ENCODE assay signal across 26 cellular contexts in the genomic region with DNA sequence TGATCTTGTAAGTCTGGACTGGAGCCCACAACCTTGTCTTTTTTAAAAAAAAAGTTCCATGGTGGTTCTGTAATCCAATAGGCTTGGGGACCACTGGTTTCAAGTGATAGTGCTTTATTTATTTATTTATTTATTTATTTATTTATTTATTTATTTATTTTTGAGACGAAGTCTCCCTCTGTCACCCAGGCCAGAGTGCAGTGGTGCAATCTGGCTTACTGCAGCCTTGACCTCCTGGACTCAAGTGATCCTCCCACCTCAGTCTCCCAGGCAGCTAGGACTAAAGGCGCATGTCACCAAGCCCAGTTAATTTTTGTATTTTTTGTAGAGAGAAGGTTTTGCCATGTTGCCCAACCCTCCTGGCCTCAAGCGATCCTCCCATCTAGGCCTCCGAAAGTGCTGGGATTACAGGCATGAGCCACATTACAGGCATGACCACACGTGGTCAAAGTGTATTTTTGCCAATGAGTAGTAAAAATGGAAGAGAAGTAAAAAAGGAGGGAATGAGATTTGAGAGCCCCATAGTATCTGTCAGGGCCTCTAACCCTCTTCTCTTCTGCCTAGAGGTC. TPM values are rescaled to one million over a fixed set of nuclear protein-coding genes. Genes with fewer than 3 reads are reported as not detected.
DNase-seq lines count a peak whose midpoint lies in the region; ATAC-seq, FAIRE-seq and TF ChIP-seq lines count a peak whose summit lies in the region.
"Had no signal": no experiment of that assay in that cellular context is flagged by ENCODE, and none has a peak within 500 bp of the region (broad histone marks: within the 10 kb centered on the region; RNA-seq: fewer than 3 reads in every experiment).

No MANE protein-coding gene starts in this region.

- TF ChIP-seq POLR2A in HepG2 (IDR thresholded peaks at IDR 0.05; ENCODE audit: insufficient read depth in 1 of 2, low read depth in 2 of 2, low read length in 2 of 2): no peak
- TF ChIP-seq POLR2A in right lobe of liver (IDR thresholded peaks at IDR 0.05): no peak
- no peak for TF ChIP-seq POLR2A in HCT116 (IDR thresholded peaks at IDR 0.05; ENCODE audit: borderline replicate concordance, extremely low read depth, insufficient read depth, insufficient read length)

- peaks cover 23% of the 10 kb centered on the region for H3K27me3 Mint-ChIP-seq in T-helper 17 cell

- H3K36me3 Mint-ChIP-seq in T-helper 17 cell (ENCODE audit: low read depth): no peaks in the 10 kb centered on the region
- H3K36me3 Mint-ChIP-seq: CD14-positive monocyte had no signal

- H2AFZ ChIP-seq in HepG2 (ENCODE audit: low read length) (no peak overlapping the region), HCT116 (ENCODE audit: low read depth, low read length, poor library complexity, severe bottlenecking) (no peak overlapping the region), osteoblast (ENCODE audit: low read length) (no peak overlapping the region)
- H2AFZ ChIP-seq: GM23248 had no signal

- H3K4me1 Mint-ChIP-seq in T-helper 17 cell: peaks cover 2% of the 10 kb centered on the region

- CTCF ChIA-PET in HepG2 (lab: Yijun Ruan, JAX; ENCODE audit: low intra/inter-chr PET ratio, low total read pairs): no interaction called here
- CTCF ChIA-PET in HCT116 (lab: Charles Lee): no interaction called here

- TF ChIP-seq EP300 in HepG2 (IDR thresholded peaks at IDR 0.05; ENCODE audit: low read depth in 2 of 2, low read length in 2 of 2): no peak
- no peak for TF ChIP-seq EP300 in HepG2 (CRISPR knock-in tag; IDR thresholded peaks at IDR 0.05; ENCODE audit: borderline replicate concordance)

- RAD21 ChIA-PET in HCT116 (lab: Charles Lee; ENCODE audit: low non-redundant PET in 1 of 2, low total read pairs in 2 of 2, uncharacterized antibody in 2 of 2, unreplicated experiment in 2 of 2): no interaction called here

- BruUV-seq in HepG2 (replicated peaks; lab: Mats Ljungman, UMichigan) (no TSS peak), HCT116 (replicated peaks; lab: Mats Ljungman, UMichigan) (no TSS peak)

- no peak overlapping the region for H3K4me3 Mint-ChIP-seq in T-helper 17 cell
- H3K4me3 Mint-ChIP-seq: CD4-positive, alpha-beta T cell; HFFc6 had no signal

- ATAC-seq in HepG2: peak; percentile 37
- no peak for ATAC-seq in right lobe of liver
- ATAC-seq in HCT116: no peak
- no peak for ATAC-seq in T-helper 17 cell
- ATAC-seq in GM18907 (IDR thresholded peaks at IDR 0.05; ENCODE audit: unreplicated experiment): no peak

- TF ChIP-seq RAD21 in HepG2 (CRISPR knock-in tag; IDR thresholded peaks at IDR 0.05) (no peak), HCT116 (IDR thresholded peaks at IDR 0.05; ENCODE audit: low read depth) (no peak)

- H3K4me1 ChIP-seq in HepG2 (ENCODE audit: insufficient read depth, low read length) (peaks cover 22% of the 10 kb centered on the region), right lobe of liver (no peaks in the 10 kb centered on the region), HCT116 (ENCODE audit: control insufficient read depth in 1 of 2, insufficient read depth in 2 of 2, low read length in 2 of 2) (peaks cover 57 to 88% of the 10 kb centered on the region in 2 experiments), adipocyte (ENCODE audit: control insufficient read depth, insufficient read depth, low read length) (peaks cover 73% of the 10 kb centered on the region), osteoblast (ENCODE audit: insufficient read depth, low read length) (peaks cover 44% of the 10 kb centered on the region)
- H3K4me1 ChIP-seq: BE2C; BLaER1 treated with 17β-estradiol and CSF1 and Interleukin-3, amounts not matched to agents 10 nM and 100 nM had no signal

- H3K36me3 ChIP-seq in HepG2 (replicated peaks in 1 of 2; ENCODE audit: control insufficient read depth in 1 of 2, insufficient read depth in 2 of 2, low read length in 2 of 2) (no peaks in the 10 kb centered on the region), right lobe of liver (no peaks in the 10 kb centered on the region), HCT116 (ENCODE audit: control insufficient read depth in 1 of 2, insufficient read depth in 2 of 2, low read length in 2 of 2) (no peaks in the 10 kb centered on the region), adipocyte (ENCODE audit: control insufficient read depth, insufficient read depth, low read length, severe bottlenecking) (no peaks in the 10 kb centered on the region), osteoblast (ENCODE audit: insufficient read depth, low read length) (no peaks in the 10 kb centered on the region)
- H3K36me3 ChIP-seq: BE2C; BLaER1 treated with 17β-estradiol and CSF1 and Interleukin-3, amounts not matched to agents 10 nM and 100 nM had no signal

- DNase-seq in HepG2 (ENCODE audit: low spot score): peak; percentile 43
- no peak for DNase-seq in right lobe of liver
- no peak for DNase-seq in HCT116 (ENCODE audit: low read depth, low spot score)
- DNase-seq in adipocyte (ENCODE audit: low read depth): no peak
- no peak for DNase-seq in osteoblast (ENCODE audit: insufficient read length, low spot score, missing footprints)
- DNase-seq in T-helper 17 cell: no peak
- no peak for DNase-seq in T-helper 2 cell
- DNase-seq: ACHN; AML-193; Calu3; CD4-positive, alpha-beta T cell; COR-L47; DMS53; DMS79 treated with DMSO at 0.1 percent for 48 hours; GF-D8; GM23248; H7; HCEC 1CT; HFFc6 had no signal

- H4K20me1 ChIP-seq in HepG2 (ENCODE audit: insufficient read depth, low read length) (no peaks in the 10 kb centered on the region), HCT116 (ENCODE audit: insufficient read depth) (no peaks in the 10 kb centered on the region), osteoblast (ENCODE audit: insufficient read depth, low read length) (no peaks in the 10 kb centered on the region)
- H4K20me1 ChIP-seq: BLaER1 treated with 17β-estradiol and CSF1 and Interleukin-3, amounts not matched to agents 10 nM and 100 nM had no signal

- FAIRE-seq in HepG2 (lab: Jason Lieb, UNC): peak; percentile 58
- FAIRE-seq: GM12891, GM18507, H1 had no signal

- POLR2A ChIA-PET in HepG2 (lab: Yijun Ruan, JAX) (interaction anchor here (1.3 kb wide), 1 partner anchor 51 kb away, joined by 3 read pairs; no protein-coding TSS in a partner anchor), HCT116 (lab: Charles Lee) (interaction anchor here (0.7 to 2.5 kb wide), 4 partner anchors 11 to 214 kb away, joined by 3 to 10 read pairs (median 6); a partner anchor contains a TSS)

- H3K4me2 ChIP-seq in HepG2 (ENCODE audit: low read depth, low read length): peak overlapping the region; percentile 14; the same call in 1 of the 2 replicates
- H3K4me2 ChIP-seq in HCT116 (ENCODE audit: low read length): peak overlapping the region; percentile 68; the same call in 1 of the 2 replicates
- H3K4me2 ChIP-seq in osteoblast (ENCODE audit: insufficient read depth, low read length): no peak overlapping the region
- H3K4me2 ChIP-seq: BLaER1 treated with 17β-estradiol and CSF1 and Interleukin-3, amounts not matched to agents 10 nM and 100 nM had no signal

- H3K27ac Mint-ChIP-seq in T-helper 17 cell: no peak overlapping the region
- H3K27ac Mint-ChIP-seq: CD14-positive monocyte; CD4-positive, alpha-beta T cell; HFFc6 had no signal

- H3K9ac ChIP-seq in HepG2 (ENCODE audit: insufficient read depth, low read depth, low read length): no peak overlapping the region
- peak overlapping the region; percentile 58; the same call in 1 of the 2 replicates for H3K9ac ChIP-seq in HCT116 (ENCODE audit: low read length)
- peak overlapping the region; percentile 13 for H3K9ac ChIP-seq in adipocyte (ENCODE audit: low read length)
- H3K9ac ChIP-seq: BLaER1 treated with 17β-estradiol and CSF1 and Interleukin-3, amounts not matched to agents 10 nM and 100 nM; GM23248 had no signal

- no peaks in the 10 kb centered on the region for H3K9me3 ChIP-seq in HepG2 (ENCODE audit: low read length)
- no peaks in the 10 kb centered on the region for H3K9me3 ChIP-seq in right lobe of liver
- no peaks in the 10 kb centered on the region for H3K9me3 ChIP-seq in HCT116 (ENCODE audit: control insufficient read depth in 1 of 2, insufficient read depth in 1 of 2, low read depth in 1 of 2, low read length in 2 of 2)
- H3K9me3 ChIP-seq in adipocyte (ENCODE audit: control insufficient read depth, low read length): no peaks in the 10 kb centered on the region
- no peaks in the 10 kb centered on the region for H3K9me3 ChIP-seq in osteoblast (ENCODE audit: low read depth, low read length)
- H3K9me3 ChIP-seq in T-helper 17 cell (ENCODE audit: control insufficient read depth, low read length, poor library complexity, severe bottlenecking): no peaks in the 10 kb centered on the region
- H3K9me3 ChIP-seq: BE2C; BLaER1 treated with 17β-estradiol and CSF1 and Interleukin-3, amounts not matched to agents 10 nM and 100 nM had no signal

- H3K4me3 ChIP-seq in HepG2 (replicated peaks in 1 of 3; ENCODE audit: insufficient read depth in 1 of 3, low read depth in 2 of 3, low read length in 3 of 3): no peak overlapping the region
- no peak overlapping the region for H3K4me3 ChIP-seq in right lobe of liver
- no peak overlapping the region for H3K4me3 ChIP-seq in HCT116 (replicated peaks in 1 of 2; ENCODE audit: low read depth in 1 of 2, low read length in 2 of 2)
- H3K4me3 ChIP-seq in adipocyte (ENCODE audit: low read length): no peak overlapping the region
- H3K4me3 ChIP-seq in osteoblast (ENCODE audit: insufficient read depth, low read length): no peak overlapping the region
- H3K4me3 ChIP-seq: BLaER1 treated with 17β-estradiol and CSF1 and Interleukin-3, amounts not matched to agents 10 nM and 100 nM; GM23248 had no signal

- no peaks in the 10 kb centered on the region for H3K9me2 ChIP-seq in HCT116 (ENCODE audit: insufficient read depth)

- TF ChIP-seq CTCF in HepG2 (CRISPR knock-in tag; IDR thresholded peaks at IDR 0.05) (no peak), right lobe of liver (IDR thresholded peaks at IDR 0.05) (no peak), HCT116 (IDR thresholded peaks at IDR 0.05 in 2 of 3, conservative IDR thresholded peaks at IDR 0.05 in 1 of 3; ENCODE audit: borderline replicate concordance in 1 of 3, insufficient read depth in 1 of 3, low read depth in 2 of 3, low read length in 2 of 3) (no peak), osteoblast (IDR thresholded peaks at IDR 0.05; ENCODE audit: extremely low read depth, low read depth, low read length) (no peak)

- WGBS in HepG2 (ENCODE audit: low lambda C conversion rate): 23% methylated on average over 5 of the region's 5 CpGs
- WGBS in right lobe of liver (ENCODE audit: insufficient coverage, low coverage, low lambda C conversion rate, missing lambda C conversion rate): 75% methylated on average over 5 of the region's 5 CpGs

- H3K79me2 ChIP-seq in HepG2 (ENCODE audit: insufficient read depth, low read length) (no peaks in the 10 kb centered on the region), HCT116 (ENCODE audit: insufficient read depth, low read length) (no peaks in the 10 kb centered on the region), osteoblast (ENCODE audit: insufficient read depth, low read length) (no peaks in the 10 kb centered on the region)

- intact Hi-C loops in HepG2 (cut with micrococcal nuclease; ENCODE audit: unreplicated experiment): no loop called here
- intact Hi-C loops in right lobe of liver (cut with DNase I): no loop called here
- intact Hi-C loops in HCT116 (cut with micrococcal nuclease): no loop called here

- H3K27me3 ChIP-seq in HepG2 (ENCODE audit: control insufficient read depth in 1 of 2, insufficient read depth in 2 of 2, low read length in 2 of 2): no peaks in the 10 kb centered on the region
- no peaks in the 10 kb centered on the region for H3K27me3 ChIP-seq in right lobe of liver
- H3K27me3 ChIP-seq in HCT116 (ENCODE audit: insufficient read depth, low read length): no peaks in the 10 kb centered on the region
- H3K27me3 ChIP-seq in adipocyte (replicated peaks; ENCODE audit: control insufficient read depth, insufficient read depth, low read length): no peaks in the 10 kb centered on the region
- no peaks in the 10 kb centered on the region for H3K27me3 ChIP-seq in osteoblast (ENCODE audit: insufficient read depth, low read length)
- H3K27me3 ChIP-seq: BE2C; BLaER1 treated with 17β-estradiol and CSF1 and Interleukin-3, amounts not matched to agents 10 nM and 100 nM had no signal

- in situ Hi-C loops in HepG2 (cut with HindIII; ENCODE audit: extremely low pct_ligation_motif_present, low pct_unique_long_range_greater_than_20kb): no loop called here

- H3K27ac ChIP-seq in HepG2 (ENCODE audit: extremely low read length, insufficient read depth, low read length) (no peak overlapping the region), right lobe of liver (no peak overlapping the region), HCT116 (ENCODE audit: low read depth, low read length) (peak overlapping the region; percentile 69), osteoblast (ENCODE audit: low read depth, low read length) (peak overlapping the region; percentile 51)
- H3K27ac ChIP-seq: BLaER1 treated with 17β-estradiol and CSF1 and Interleukin-3, amounts not matched to agents 10 nM and 100 nM; GM23248 had no signal

RNA-seq across cellular contexts. Expression of a gene that starts 44.8 kb away (rescaled TPM):
- total RNA-seq in HepG2 (2016; rRNA removed; fragmentation: Illumina TruSeq; extraction: Trizol) (12.8 and 18.8 TPM in 2 replicates), right lobe of liver (10 to 100 TPM; 15.1 to 28.9 (median 21.1) TPM), HCT116 (2021; ENCODE audit: unreplicated experiment) (128 TPM), osteoblast (13.3 and 17.0 TPM in 2 replicates), T-helper 17 cell (under 1 TPM in 1 of 2 donors, not detected in 1; 0.13 TPM)
- 3.5 and 3.8 TPM in 2 replicates for total RNA-seq in HepG2 (2016; cell fraction: cytosol; rRNA removed; fragmentation: Illumina TruSeq; extraction: Trizol; ENCODE audit: low read depth)
- 12.2 and 19.4 TPM in 2 replicates for total RNA-seq in HepG2 (2016; cell fraction: insoluble cytoplasmic fraction; rRNA removed; fragmentation: Illumina TruSeq; extraction: Trizol)
- total RNA-seq in HepG2 (2016; cell fraction: membrane; rRNA removed; fragmentation: Illumina TruSeq; extraction: Trizol): 7.7 and 7.9 TPM in 2 replicates
- total RNA-seq in HepG2 (2016; cell fraction: nucleus; rRNA removed; fragmentation: Illumina TruSeq; extraction: Trizol): 21.5 and 22.3 TPM in 2 replicates
- 12.2 and 18.3 TPM in 2 replicates for polyA plus RNA-seq in HepG2 (2011; rRNA removed)
- 5.3 and 7.0 TPM in 2 replicates for polyA plus RNA-seq in HepG2 (2011; cell fraction: cytosol; rRNA removed)
- polyA plus RNA-seq in HepG2 (2011; cell fraction: nucleus; rRNA removed): 16.2 and 17.3 TPM in 2 replicates
- polyA plus RNA-seq in HepG2 (2012): 9.4 and 11.6 TPM in 2 replicates
- polyA plus RNA-seq in HepG2 (2016; cell fraction: cytosol; fragmentation: Illumina TruSeq; extraction: Trizol; ENCODE audit: low read depth): 0.37 TPM in 2 replicates
- 13.5 and 14.2 TPM in 2 replicates for polyA plus RNA-seq in HepG2 (2016; cell fraction: insoluble cytoplasmic fraction; fragmentation: Illumina TruSeq; extraction: Trizol; ENCODE audit: low read depth)
- 1.9 and 2.0 TPM in 2 replicates for polyA plus RNA-seq in HepG2 (2016; cell fraction: membrane; fragmentation: Illumina TruSeq; extraction: Trizol; ENCODE audit: low read depth)
- polyA plus RNA-seq in HepG2 (2016; cell fraction: nucleus; fragmentation: Illumina TruSeq; extraction: Trizol; ENCODE audit: insufficient read depth, low read depth): 22.0 and 23.1 TPM in 2 replicates
- polyA minus RNA-seq in HepG2 (2011; rRNA and poly(A)+ RNA removed; ENCODE audit: low replicate concordance): 3.3 and 11.6 TPM in 2 replicates
- polyA minus RNA-seq in HepG2 (2011; cell fraction: cytosol; rRNA and poly(A)+ RNA removed): 13.0 and 14.2 TPM in 2 replicates
- polyA minus RNA-seq in HepG2 (2011; cell fraction: nucleus; rRNA and poly(A)+ RNA removed): 72.7 and 82.5 TPM in 2 replicates
- polyA plus RNA-seq in HCT116 (2012): 29.0 and 40.6 TPM in 2 replicates
- total RNA-seq: CD4-positive, alpha-beta T cell had no signal

Comparison
In these comparisons a context has a peak if more than half of its experiments do, and no peak if none do; other contexts are left out.
1. H3K27ac ChIP-seq: peak in HCT116 (single experiment) and osteoblast (single experiment); none in HepG2 (single experiment) and right lobe of liver (0 of 3).
2. RNA of a gene that starts 44.8 kb away (total RNA-seq): 128 TPM in HCT116 (single experiment), 15.1 to 28.9 TPM in right lobe of liver, 13.3 to 17.0 TPM in osteoblast and 3.5 to 22.3 TPM in HepG2; 0.13 TPM in T-helper 17 cell; every median in the first group is over 4 times any median in the second.